Comparison of ENCODE assay signal across 12 cellular contexts in the genomic region with DNA sequence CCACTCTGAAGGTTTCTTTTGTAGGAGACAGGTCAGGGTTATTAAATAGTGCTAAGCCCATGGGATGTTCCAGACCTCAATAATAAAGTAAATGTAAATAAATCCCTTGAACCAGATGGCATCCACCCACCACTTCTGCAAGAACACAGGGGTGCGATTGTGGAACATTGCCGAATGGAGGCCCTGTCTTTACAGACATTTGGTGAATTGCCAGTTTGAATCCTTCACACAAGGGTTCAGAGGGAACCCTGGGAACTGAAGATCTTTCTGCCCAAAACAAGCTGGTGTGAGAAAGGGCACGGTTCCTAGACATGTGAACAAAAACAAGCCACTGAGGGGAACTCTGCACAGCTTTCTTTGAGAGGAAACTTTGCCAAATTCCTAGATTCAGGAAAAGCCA. TPM values are rescaled to one million over a fixed set of nuclear protein-coding genes. Genes with fewer than 3 reads are reported as not detected.
DNase-seq lines count a peak whose midpoint lies in the region; ATAC-seq and TF ChIP-seq lines count a peak whose summit lies in the region.
"Had no signal": no experiment of that assay in that cellular context is flagged by ENCODE, and none has a peak within 500 bp of the region (broad histone marks: within the 10 kb centered on the region; RNA-seq: fewer than 3 reads in every experiment).

No MANE protein-coding gene starts in this region.

- H3K14ac ChIP-seq in mesenchymal stem cell (ENCODE audit: low read length in 2 of 2) (no peak overlapping the region), neuronal stem cell (ENCODE audit: low read length) (no peak overlapping the region)

- H3K23ac ChIP-seq in mesenchymal stem cell (ENCODE audit: low read length in 2 of 2) (no peak overlapping the region), neuronal stem cell (ENCODE audit: low read depth, low read length, poor library complexity) (no peak overlapping the region)

- H3K4me1 ChIP-seq in mesenchymal stem cell (ENCODE audit: control insufficient read depth, insufficient read depth, low read depth, low read length), result no peaks in the 10 kb centered on the region
- peaks cover 6% of the 10 kb centered on the region for H3K4me1 ChIP-seq in mucosa of descending colon (ENCODE audit: low read depth)
- no peaks in the 10 kb centered on the region for H3K4me1 ChIP-seq in neuronal stem cell (ENCODE audit: control insufficient read depth in 2 of 2, insufficient read depth in 1 of 2, low read depth in 1 of 2, low read length in 2 of 2)

- H3K27ac ChIP-seq in mesenchymal stem cell (ENCODE audit: low read length, poor library complexity, severe bottlenecking) (no peak overlapping the region), neuronal stem cell (replicated peaks; ENCODE audit: low read length) (no peak overlapping the region)
- H3K27ac ChIP-seq: neutrophil had no signal

- in situ Hi-C loops in astrocyte of the spinal cord (cut with HindIII; ENCODE audit: low sequenced_read_pairs), result no loop called here

- DNase-seq in EH (ENCODE audit: low read depth) (peak; percentile 49), NCI-H128 (lab: John Stamatoyannopoulos, UW; ENCODE audit: unreplicated experiment) (peak; percentile 19), astrocyte of the spinal cord (ENCODE audit: low read depth, low spot score) (peak; percentile 15), mesenchymal stem cell (peak; percentile 22), NCI-H774 (lab: John Stamatoyannopoulos, UW) (no peak), mucosa of descending colon (no peak), neuronal stem cell (ENCODE audit: low spot score) (no peak)
- DNase-seq in NK-92 treated with Interleukin-12 subunit alpha and Interleukin-12 subunit beta, amount 100 ng/mL, for 24 hours (lab: John Stamatoyannopoulos, UW), result no peak
- DNase-seq: DMS53, NCI-H2081 treated with DMSO at 0.1 percent for 48 hours had no signal

- no peak for ATAC-seq in mucosa of descending colon
- ATAC-seq: Right ventricle myocardium inferior had no signal

- H2BK15ac ChIP-seq in mesenchymal stem cell (ENCODE audit: low read depth, poor library complexity, severe bottlenecking) (no peak overlapping the region), neuronal stem cell (ENCODE audit: low read length) (no peak overlapping the region)

- H4K91ac ChIP-seq in mesenchymal stem cell (ENCODE audit: low read length) (no peak overlapping the region), neuronal stem cell (ENCODE audit: low read depth, low read length, poor library complexity) (no peak overlapping the region)

- H3K4ac ChIP-seq in mesenchymal stem cell (ENCODE audit: low read depth in 1 of 2, low read length in 2 of 2) (no peak overlapping the region), neuronal stem cell (ENCODE audit: low read length) (no peak overlapping the region)

- H3K4me3 ChIP-seq in astrocyte of the spinal cord (ENCODE audit: low read depth, low read length) (no peak overlapping the region), mesenchymal stem cell (ENCODE audit: insufficient read depth in 1 of 2, low read depth in 1 of 2, low read length in 2 of 2) (no peak overlapping the region), mucosa of descending colon (no peak overlapping the region), neuronal stem cell (ENCODE audit: low read length in 2 of 2) (no peak overlapping the region)

- H4K8ac ChIP-seq in mesenchymal stem cell (ENCODE audit: low read length) (no peak overlapping the region), neuronal stem cell (ENCODE audit: low read depth, low read length) (no peak overlapping the region)

- H3K27me3 ChIP-seq in mesenchymal stem cell (ENCODE audit: control insufficient read depth in 1 of 2, insufficient read depth in 1 of 2, low read length in 2 of 2) (no peaks in the 10 kb centered on the region), neuronal stem cell (ENCODE audit: control insufficient read depth in 3 of 3, insufficient read depth in 3 of 3, low read depth in 1 of 3, low read length in 3 of 3) (no peaks in the 10 kb centered on the region)
- H3K27me3 ChIP-seq: neutrophil had no signal

- 63% methylated on average over 3 of the region's 3 CpGs for WGBS in mesenchymal stem cell
- WGBS in neuronal stem cell (ENCODE audit: extremely low coverage in 2 of 2, insufficient read length in 2 of 2, insufficient replicate concordance in 1 of 2), 2 donors, result no CpG with 5 or more reads among the region's 3 CpGs

- no peak overlapping the region for H2AK5ac ChIP-seq in mesenchymal stem cell (ENCODE audit: low read length, severe bottlenecking)
- no peak overlapping the region for H2AK5ac ChIP-seq in neuronal stem cell (ENCODE audit: low read depth, low read length)

- H3K4me2 ChIP-seq in mesenchymal stem cell (ENCODE audit: low read length, poor library complexity, severe bottlenecking) (no peak overlapping the region), neuronal stem cell (ENCODE audit: insufficient read depth, low read length, poor library complexity, severe bottlenecking) (no peak overlapping the region)

- H2BK120ac ChIP-seq in mesenchymal stem cell (ENCODE audit: low read depth, low read length) (no peak overlapping the region), neuronal stem cell (ENCODE audit: low read depth, low read length) (no peak overlapping the region)

- no peak overlapping the region for H2BK12ac ChIP-seq in mesenchymal stem cell (ENCODE audit: low read length in 2 of 2)
- H2BK12ac ChIP-seq in neuronal stem cell (ENCODE audit: low read length), result no peak overlapping the region

- TF ChIP-seq CTCF in astrocyte of the spinal cord (IDR thresholded peaks at IDR 0.05; ENCODE audit: low read depth, low read length) (no peak), mucosa of descending colon (IDR thresholded peaks at IDR 0.05) (no peak)

- H3K9me3 ChIP-seq in mesenchymal stem cell (ENCODE audit: control insufficient read depth, low read length), result no peaks in the 10 kb centered on the region
- no peaks in the 10 kb centered on the region for H3K9me3 ChIP-seq in mucosa of descending colon
- no peaks in the 10 kb centered on the region for H3K9me3 ChIP-seq in neuronal stem cell (replicated peaks in 1 of 2; ENCODE audit: control insufficient read depth in 2 of 2, insufficient read depth in 1 of 2, low read depth in 1 of 2, low read length in 2 of 2)
- H3K9me3 ChIP-seq: neutrophil had no signal

- H3K18ac ChIP-seq in mesenchymal stem cell (ENCODE audit: low read depth in 1 of 2, low read length in 2 of 2) (no peak overlapping the region), neuronal stem cell (ENCODE audit: low read length) (no peak overlapping the region)

- intact Hi-C loops in mucosa of descending colon (cut with DNase I, micrococcal nuclease), result loop anchor here in 1 of 2 donors (10.0 kb wide), 1 partner anchor 371 kb away; the partner anchor contains the start of gene MDGA1

- H2BK5ac ChIP-seq in mesenchymal stem cell (ENCODE audit: low read depth, low read length, poor library complexity, severe bottlenecking) (no peak overlapping the region), neuronal stem cell (ENCODE audit: low read length) (no peak overlapping the region)

- H2AFZ ChIP-seq in mesenchymal stem cell (ENCODE audit: low read depth, low read length) (no peak overlapping the region), neuronal stem cell (ENCODE audit: low read length) (no peak overlapping the region)

- H3K79me1 ChIP-seq in mesenchymal stem cell (replicated peaks; ENCODE audit: low read length, poor library complexity, severe bottlenecking) (peaks cover 5% of the 10 kb centered on the region), neuronal stem cell (ENCODE audit: low read depth, low read length) (no peaks in the 10 kb centered on the region)

- H3K9ac ChIP-seq in mesenchymal stem cell (ENCODE audit: low read length) (no peak overlapping the region), neuronal stem cell (ENCODE audit: low read depth, low read length, poor library complexity) (no peak overlapping the region)

- H3K36me3 ChIP-seq in mesenchymal stem cell (ENCODE audit: control insufficient read depth in 1 of 2, insufficient read depth in 2 of 2, low read depth in 1 of 2, low read length in 2 of 2), result peaks cover 29 to 37% of the 10 kb centered on the region in 2 experiments
- no peaks in the 10 kb centered on the region for H3K36me3 ChIP-seq in mucosa of descending colon (ENCODE audit: low read depth)
- peaks cover 8 to 40% of the 10 kb centered on the region in 2 donors for H3K36me3 ChIP-seq in neuronal stem cell (replicated peaks in 1 of 2; ENCODE audit: control insufficient read depth in 2 of 2, insufficient read depth in 2 of 2, low read length in 2 of 2)

RNA-seq across cellular contexts. Expression of gene RNF8, which starts 30.2 kb away (rescaled TPM):
- polyA plus RNA-seq in mesenchymal stem cell (2013, experiment 1 of 2), result 13.1 TPM
- 12.4 TPM for polyA plus RNA-seq in mesenchymal stem cell (2013, experiment 2 of 2)
- total RNA-seq in mucosa of descending colon, result 10 to 100 TPM; 11.2 to 16.3 (median 11.4) TPM
- polyA plus RNA-seq in neuronal stem cell (2013, experiment 1 of 2), result 28.2 TPM
- 26.7 TPM for polyA plus RNA-seq in neuronal stem cell (2013, experiment 2 of 2)

Comparison
In these comparisons a context has a peak if more than half of its experiments do, and no peak if none do; other contexts are left out.
1. DNase-seq: peak in EH (single experiment), NCI-H128 (single experiment), astrocyte of the spinal cord (single experiment) and mesenchymal stem cell (single experiment); none in NCI-H774 (single experiment), mucosa of descending colon (0 of 3), neuronal stem cell (single experiment) and NK-92 treated with Interleukin-12 subunit alpha and Interleukin-12 subunit beta, amount 100 ng/mL, for 24 hours (single experiment).